8 cellular contexts compared by ENCODE assay signal in the genomic region with DNA sequence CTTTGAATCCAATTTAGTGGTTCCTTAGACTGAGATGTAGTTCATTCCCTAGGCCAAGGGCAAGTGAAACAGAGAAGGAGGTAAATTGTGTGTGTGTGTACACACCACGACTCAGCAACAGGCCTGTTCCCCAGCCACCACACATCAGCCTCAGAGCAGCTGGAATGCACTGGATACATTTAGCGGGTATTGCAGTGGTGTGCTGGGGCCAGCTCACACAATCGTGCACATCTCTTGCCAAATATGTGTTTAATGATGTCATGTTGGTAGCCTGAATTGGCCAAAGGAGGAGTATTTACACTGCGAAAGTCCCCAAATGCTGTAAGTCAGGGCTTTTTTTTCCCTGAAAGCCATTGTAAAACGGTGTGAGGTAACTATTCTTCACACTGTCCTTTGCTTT.
A peak's percentile ranks its signal among the peaks of the same experiment; 100 is the strongest.
DNase-seq lines count a peak whose midpoint lies in the region; ATAC-seq and TF ChIP-seq lines count a peak whose summit lies in the region.

No MANE protein-coding gene starts in this region.

- H3K4me3 Mint-ChIP-seq in activated CD4-positive, alpha-beta T cell treated with anti-CD3 and anti-CD28 coated beads, Interleukin-2, amount 10 ng/mL, durations not matched to agents 24 days and 14 days, result no peak overlapping the region

- H4K20me1 ChIP-seq in SK-N-SH (ENCODE audit: insufficient read depth), result peaks cover 58% of the 10 kb centered on the region

- no peak for TF ChIP-seq RAD21 in SK-N-SH (IDR thresholded peaks at IDR 0.05; ENCODE audit: low read length)

- ATAC-seq in sciatic nerve, result peak; percentile 85

- H3K4me1 Mint-ChIP-seq in activated CD4-positive, alpha-beta T cell treated with anti-CD3 and anti-CD28 coated beads, Interleukin-2, amount 10 ng/mL, durations not matched to agents 24 days and 14 days, result peaks cover 19% of the 10 kb centered on the region

- intact Hi-C loops in sciatic nerve (cut with DNase I), result no loop called here
- intact Hi-C loops in activated CD4-positive, alpha-beta T cell treated with anti-CD3 and anti-CD28 coated beads, Interleukin-2, amount 10 ng/mL, durations not matched to agents 24 days and 14 days (cut with micrococcal nuclease), result no loop called here

- H3K27me3 ChIP-seq in SK-N-SH (ENCODE audit: insufficient read depth), result no peaks in the 10 kb centered on the region

- no peak for TF ChIP-seq CTCF in SK-N-SH (IDR thresholded peaks at IDR 0.05)

- no peaks in the 10 kb centered on the region for H3K9me3 ChIP-seq in SK-N-SH

- H3K9me2 ChIP-seq in SK-N-SH, result no peaks in the 10 kb centered on the region

- no peaks in the 10 kb centered on the region for H3K9me3 Mint-ChIP-seq in activated CD4-positive, alpha-beta T cell treated with anti-CD3 and anti-CD28 coated beads, Interleukin-2, amount 10 ng/mL, durations not matched to agents 24 days and 14 days

- CTCF ChIA-PET in SK-N-SH (lab: Yijun Ruan, JAX), result interaction anchor here (24.7 kb wide), 1 partner anchor 38 kb away, joined by 513 read pairs; no protein-coding TSS in a partner anchor

- 58% methylated on average over 5 of the region's 5 CpGs for WGBS in SK-N-SH (ENCODE audit: low lambda C conversion rate)

- peaks cover 68% of the 10 kb centered on the region for H3K79me2 ChIP-seq in SK-N-SH (ENCODE audit: insufficient read depth)

- H3K36me3 ChIP-seq in SK-N-SH (replicated peaks in 1 of 2; ENCODE audit: control insufficient read depth in 1 of 2, insufficient read depth in 2 of 2, low read length in 1 of 2), result peaks cover 43 to 45% of the 10 kb centered on the region in 2 experiments

- peaks cover 6 to 54% of the 10 kb centered on the region in 2 experiments; a peak in 3 of 4 replicates for H3K4me1 ChIP-seq in SK-N-SH (ENCODE audit: control insufficient read depth in 1 of 2, insufficient read depth in 2 of 2, low read depth in 1 of 2, low read length in 1 of 2)

- peak; percentile 85 for DNase-seq in GM03348 (ENCODE audit: low spot score)
- DNase-seq in SK-N-SH, result no peak
- peak; percentile 74 for DNase-seq in globus pallidus (ENCODE audit: low spot score)
- no peak for DNase-seq in sciatic nerve (ENCODE audit: low spot score)
- DNase-seq in cerebellar cortex (ENCODE audit: low spot score), result no peak
- DNase-seq in activated CD4-positive, alpha-beta T cell treated with anti-CD3 and anti-CD28 coated beads, Interleukin-2, amount 10 ng/mL, durations not matched to agents 24 days and 14 days, result no peak
- no peak for DNase-seq in cortex of kidney (lab: John Stamatoyannopoulos, UW)
- DNase-seq in D341Med (ENCODE audit: low spot score), result no peak

- H3K9ac ChIP-seq in SK-N-SH, result no peak overlapping the region

- H3F3A ChIP-seq in SK-N-SH (replicated peaks; ENCODE audit: insufficient read depth), result no peaks in the 10 kb centered on the region

- peak overlapping the region; percentile 14 to 47; a peak in 2 of 4 replicates for H3K27ac ChIP-seq in SK-N-SH (ENCODE audit: low read depth in 2 of 2, low read length in 1 of 2)

- TF ChIP-seq EP300 in SK-N-SH (IDR thresholded peaks at IDR 0.05; ENCODE audit: borderline replicate concordance in 1 of 2, low read depth in 1 of 2, low read length in 1 of 2), result no peak

- no peaks in the 10 kb centered on the region for H3K27me3 Mint-ChIP-seq in activated CD4-positive, alpha-beta T cell treated with anti-CD3 and anti-CD28 coated beads, Interleukin-2, amount 10 ng/mL, durations not matched to agents 24 days and 14 days

- H3K36me3 Mint-ChIP-seq in activated CD4-positive, alpha-beta T cell treated with anti-CD3 and anti-CD28 coated beads, Interleukin-2, amount 10 ng/mL, durations not matched to agents 24 days and 14 days (ENCODE audit: low read depth), result peaks cover 37% of the 10 kb centered on the region

- POLR2A ChIA-PET in SK-N-SH (lab: Yijun Ruan, JAX), result no interaction called here

- no peak overlapping the region for H2AFZ ChIP-seq in SK-N-SH (ENCODE audit: low read depth)

- no peak overlapping the region for H3K4me2 ChIP-seq in SK-N-SH

- H3K27ac Mint-ChIP-seq in activated CD4-positive, alpha-beta T cell treated with anti-CD3 and anti-CD28 coated beads, Interleukin-2, amount 10 ng/mL, durations not matched to agents 24 days and 14 days, result no peak overlapping the region

- H3K4me3 ChIP-seq in SK-N-SH (ENCODE audit: low read depth in 2 of 2, low read length in 1 of 2), result no peak overlapping the region

TF ChIP-seq in SK-N-SH, 30 proteins besides CTCF, POLR2A, EP300 and RAD21:
- TF ChIP-seq JUND (IDR thresholded peaks at IDR 0.05), result peak; percentile 10; the same call in 1 of the 2 replicates
- TF ChIP-seq, protein P1, sequence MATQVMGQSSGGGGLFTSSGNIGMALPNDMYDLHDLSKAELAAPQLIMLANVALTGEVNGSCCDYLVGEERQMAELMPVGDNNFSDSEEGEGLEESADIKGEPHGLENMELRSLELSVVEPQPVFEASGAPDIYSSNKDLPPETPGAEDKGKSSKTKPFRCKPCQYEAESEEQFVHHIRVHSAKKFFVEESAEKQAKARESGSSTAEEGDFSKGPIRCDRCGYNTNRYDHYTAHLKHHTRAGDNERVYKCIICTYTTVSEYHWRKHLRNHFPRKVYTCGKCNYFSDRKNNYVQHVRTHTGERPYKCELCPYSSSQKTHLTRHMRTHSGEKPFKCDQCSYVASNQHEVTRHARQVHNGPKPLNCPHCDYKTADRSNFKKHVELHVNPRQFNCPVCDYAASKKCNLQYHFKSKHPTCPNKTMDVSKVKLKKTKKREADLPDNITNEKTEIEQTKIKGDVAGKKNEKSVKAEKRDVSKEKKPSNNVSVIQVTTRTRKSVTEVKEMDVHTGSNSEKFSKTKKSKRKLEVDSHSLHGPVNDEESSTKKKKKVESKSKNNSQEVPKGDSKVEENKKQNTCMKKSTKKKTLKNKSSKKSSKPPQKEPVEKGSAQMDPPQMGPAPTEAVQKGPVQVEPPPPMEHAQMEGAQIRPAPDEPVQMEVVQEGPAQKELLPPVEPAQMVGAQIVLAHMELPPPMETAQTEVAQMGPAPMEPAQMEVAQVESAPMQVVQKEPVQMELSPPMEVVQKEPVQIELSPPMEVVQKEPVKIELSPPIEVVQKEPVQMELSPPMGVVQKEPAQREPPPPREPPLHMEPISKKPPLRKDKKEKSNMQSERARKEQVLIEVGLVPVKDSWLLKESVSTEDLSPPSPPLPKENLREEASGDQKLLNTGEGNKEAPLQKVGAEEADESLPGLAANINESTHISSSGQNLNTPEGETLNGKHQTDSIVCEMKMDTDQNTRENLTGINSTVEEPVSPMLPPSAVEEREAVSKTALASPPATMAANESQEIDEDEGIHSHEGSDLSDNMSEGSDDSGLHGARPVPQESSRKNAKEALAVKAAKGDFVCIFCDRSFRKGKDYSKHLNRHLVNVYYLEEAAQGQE (IDR thresholded peaks at IDR 0.05; ENCODE audit: low read depth, low read length), result no peak
- TF ChIP-seq, protein P2, sequence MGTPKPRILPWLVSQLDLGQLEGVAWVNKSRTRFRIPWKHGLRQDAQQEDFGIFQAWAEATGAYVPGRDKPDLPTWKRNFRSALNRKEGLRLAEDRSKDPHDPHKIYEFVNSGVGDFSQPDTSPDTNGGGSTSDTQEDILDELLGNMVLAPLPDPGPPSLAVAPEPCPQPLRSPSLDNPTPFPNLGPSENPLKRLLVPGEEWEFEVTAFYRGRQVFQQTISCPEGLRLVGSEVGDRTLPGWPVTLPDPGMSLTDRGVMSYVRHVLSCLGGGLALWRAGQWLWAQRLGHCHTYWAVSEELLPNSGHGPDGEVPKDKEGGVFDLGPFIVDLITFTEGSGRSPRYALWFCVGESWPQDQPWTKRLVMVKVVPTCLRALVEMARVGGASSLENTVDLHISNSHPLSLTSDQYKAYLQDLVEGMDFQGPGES (IDR thresholded peaks at IDR 0.05; ENCODE audit: low read depth, low read length), result no peak
- peak; percentile 34; the same call in 1 of the 2 replicates for TF ChIP-seq NFIC (IDR thresholded peaks at IDR 0.05; ENCODE audit: borderline replicate concordance)
TF ChIP-seq in SK-N-SH: peak in this region for 2.

Comparison
In these comparisons a context has a peak if more than half of its experiments do, and no peak if none do; other contexts are left out.
1. DNase-seq: peak in GM03348 (single experiment) and globus pallidus (single experiment); none in SK-N-SH (single experiment), sciatic nerve (single experiment), cerebellar cortex (single experiment), activated CD4-positive, alpha-beta T cell treated with anti-CD3 and anti-CD28 coated beads, Interleukin-2, amount 10 ng/mL, durations not matched to agents 24 days and 14 days (single experiment), cortex of kidney (single experiment) and D341Med (single experiment).